Comparison of ENCODE assay signal across 25 cellular contexts in genomic region chr4:4217123-4217522, GRCh38. TPM values are rescaled to one million over a fixed set of nuclear protein-coding genes. Genes with fewer than 3 reads are reported as not detected.
DNase-seq lines count a peak whose midpoint lies in the region; ATAC-seq, FAIRE-seq and TF ChIP-seq lines count a peak whose summit lies in the region.
"Had no signal": no experiment of that assay in that cellular context is flagged by ENCODE, and none has a peak within 500 bp of the region (broad histone marks: within the 10 kb centered on the region; RNA-seq: fewer than 3 reads in every experiment).

No MANE protein-coding gene starts in this region.

- no peaks in the 10 kb centered on the region for H4K20me1 ChIP-seq in GM23248 (ENCODE audit: insufficient read depth)

- H3K27me3 ChIP-seq in GM23248 (replicated peaks; ENCODE audit: insufficient read depth), result 0 out of 2 replicates have a peak, but pooled peaks cover 11% of the 10 kb centered on the region
- no peaks in the 10 kb centered on the region for H3K27me3 ChIP-seq in bronchial epithelial cell (ENCODE audit: control insufficient read depth, insufficient read depth, low read length)
- H3K27me3 ChIP-seq: MG63 had no signal

- no peaks in the 10 kb centered on the region for H3K4me1 ChIP-seq in GM23248 (ENCODE audit: insufficient read depth)
- H3K4me1 ChIP-seq: BE2C, SJCRH30 had no signal

- H2AFZ ChIP-seq in GM23248, result no peak overlapping the region

- peak; percentile 4 for DNase-seq in GM23248
- DNase-seq in LHCN-M2 (ENCODE audit: low read depth), result peak; percentile 2
- peak; percentile 36 for DNase-seq in bronchial epithelial cell (ENCODE audit: low read depth)
- DNase-seq in kidney tubule cell (ENCODE audit: low spot score), result peak; percentile 26
- no peak for DNase-seq in D721Med (ENCODE audit: insufficient read length, low spot score)
- DNase-seq: BE2C, DMS 273 treated with DMSO at 0.1 percent for 48 hours, DND-41, GDM1, NCI-H1048, NCI-H1417 treated with DMSO at 0.1 percent for 48 hours, NCI-H187 treated with DMSO at 0.1 percent for 48 hours, NCI-H510A treated with DMSO at 0.1 percent for 48 hours, NCI-H82 had no signal

- H3K36me3 ChIP-seq in GM23248 (ENCODE audit: low read depth) (no peaks in the 10 kb centered on the region), bronchial epithelial cell (ENCODE audit: control insufficient read depth, insufficient read depth, low read length) (no peaks in the 10 kb centered on the region)
- H3K36me3 ChIP-seq: BE2C, MG63, SJCRH30 had no signal

- FAIRE-seq in bronchial epithelial cell (lab: Jason Lieb, UNC), result no peak
- no peak for FAIRE-seq in D721Med (lab: Jason Lieb, UNC)
- FAIRE-seq: GM18507, H1, RCC 7860 had no signal

- H3K79me2 ChIP-seq in GM23248 (ENCODE audit: insufficient read depth), result no peaks in the 10 kb centered on the region

- H3K27ac ChIP-seq in GM23248, result no peak overlapping the region
- H3K27ac ChIP-seq: SJCRH30 had no signal

- H3K4me3 ChIP-seq in GM23248, result no peak overlapping the region
- H3K4me3 ChIP-seq in bronchial epithelial cell (ENCODE audit: low read depth, low read length), result no peak overlapping the region
- H3K4me3 ChIP-seq: MG63, SJCRH30 had no signal

- H3K9ac ChIP-seq in GM23248, result no peak overlapping the region

- no peaks in the 10 kb centered on the region for H3K9me3 ChIP-seq in GM23248 (ENCODE audit: low read depth)
- H3K9me3 ChIP-seq: BE2C, MG63, SJCRH30 had no signal

- ATAC-seq in activated CD4-positive, CD25-positive, alpha-beta regulatory T cell treated with anti-CD3 and anti-CD28 coated beads, Interleukin-2, amount 50 U/mL, for 24 hours, result no peak
- no peak for ATAC-seq in HG03565 (IDR thresholded peaks at IDR 0.05; ENCODE audit: unreplicated experiment)

- no peak for TF ChIP-seq CTCF in bronchial epithelial cell (IDR thresholded peaks at IDR 0.05; ENCODE audit: insufficient read depth, low read length, severe bottlenecking)
- no peak for TF ChIP-seq CTCF in D721Med (IDR thresholded peaks at IDR 0.05; ENCODE audit: insufficient read depth, missing control alignments)

- H3F3A ChIP-seq in GM23248 (ENCODE audit: insufficient read depth), result peaks cover 4% of the 10 kb centered on the region; the same call in 1 of the 2 replicates

- 72 to 77% methylated on average over 5 of the region's 5 CpGs for WGBS in GM23248 (ENCODE audit: low coverage in 1 of 2, low lambda C conversion rate in 2 of 2, missing lambda C conversion rate in 2 of 2), 2 experiments

- in situ Hi-C loops in GM23248 (cut with MboI), result no loop called here

- H3K4me2 ChIP-seq in GM23248 (ENCODE audit: unreplicated experiment), result no peak overlapping the region

- no peaks in the 10 kb centered on the region for H3K9me2 ChIP-seq in GM23248 (ENCODE audit: insufficient read depth)

RNA-seq across cellular contexts. Expression of gene OTOP1, which starts 9.6 kb away (rescaled TPM):
- total RNA-seq in GM23248 (2014; rRNA removed; shearing (Covaris generic)), result not detected in 2 replicates
- polyA plus RNA-seq in GM23248 (2016; fragmentation: Nextera tagmentation; extraction: Ambion mirVana), result not detected in 2 replicates
- total RNA-seq in LHCN-M2 (2014; rRNA removed) (not detected in 2 replicates), bronchial epithelial cell (not detected in 2 replicates)
- polyA plus RNA-seq in LHCN-M2 (2012), result not detected
- total RNA-seq: A673; H1; OCI-LY7; SJCRH30; T-helper 1 cell treated with Interleukin-12 subunit alpha and Interleukin-12 subunit beta and Interleukin-4 antibody, amounts not matched to agents 30 ng/mL and 1 ng/mL, for 36 hours had no signal
- polyA plus RNA-seq: H1, IgD-negative memory B cell had no signal

RNA-seq across cellular contexts. Expression of gene TMEM128, which starts 30.9 kb away (rescaled TPM):
- 17.7 and 25.9 TPM in 2 replicates for total RNA-seq in GM23248 (2014; rRNA removed; shearing (Covaris generic))
- polyA plus RNA-seq in GM23248 (2016; fragmentation: Nextera tagmentation; extraction: Ambion mirVana), result 35.4 and 38.4 TPM in 2 replicates
- total RNA-seq in LHCN-M2 (2014; rRNA removed) (23.2 and 29.3 TPM in 2 replicates), bronchial epithelial cell (20.0 and 29.4 TPM in 2 replicates)
- 16.8 TPM for polyA plus RNA-seq in LHCN-M2 (2012)
